Comparison of ENCODE assay signal across 8 cellular contexts in the genomic region with DNA sequence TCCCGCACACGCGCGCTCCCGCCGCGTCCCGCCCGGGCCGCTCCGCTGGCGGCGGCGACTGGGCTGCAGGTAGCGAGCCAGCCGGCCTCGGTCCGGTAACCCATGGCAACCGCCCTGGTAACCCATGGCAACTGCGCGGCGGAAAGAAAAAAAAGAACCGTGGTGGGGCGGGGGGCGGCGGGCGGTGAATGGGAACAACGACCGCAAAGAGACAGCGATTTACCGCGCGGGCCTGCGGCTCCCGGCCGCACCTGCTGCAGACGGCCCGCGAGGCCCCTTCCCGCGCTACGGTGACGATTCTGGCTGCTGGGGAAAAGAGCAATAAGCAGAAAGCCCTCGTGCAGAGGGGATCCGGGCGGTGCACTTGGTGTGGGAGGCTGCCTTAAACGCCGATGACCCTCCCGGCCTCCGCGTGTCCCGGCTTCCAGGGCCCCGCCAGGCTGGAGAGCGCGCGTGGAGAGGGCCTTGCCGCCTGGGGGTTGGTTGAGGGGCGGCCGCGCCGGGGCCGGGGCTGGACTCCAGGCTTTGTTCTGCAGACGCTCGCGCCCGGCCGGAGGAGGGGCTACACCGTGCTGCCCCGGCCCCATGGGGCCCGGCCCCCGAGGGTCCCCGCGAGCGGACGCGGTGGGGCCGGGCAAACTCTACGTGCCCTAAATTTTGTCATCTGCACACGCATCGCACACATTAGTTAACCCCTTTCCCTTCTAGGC.
DNase-seq lines count a peak whose midpoint lies in the region; ATAC-seq and TF ChIP-seq lines count a peak whose summit lies in the region.

No MANE protein-coding gene starts in this region.

- peaks cover 33% of the 10 kb centered on the region for H3K4me1 ChIP-seq in DOHH2 (ENCODE audit: control insufficient read depth, low read length)
- H3K4me1 ChIP-seq in KMS-11 (ENCODE audit: low read depth, poor library complexity, severe bottlenecking), result peaks cover 13% of the 10 kb centered on the region

- peaks cover 5 to 13% of the 10 kb centered on the region in 2 donors for H3K4me1 Mint-ChIP-seq in stimulated activated naive B cell treated with anti-CD40 and anti-IgM and Interleukin-4, amounts not matched to agents 10 μg/mL and 1 μg/mL and 100 μg/mL, for 72 hours

- DNase-seq in T-helper 2 cell, result peak; percentile 8 to 46 (median 13)
- DNase-seq in lung microvascular endothelial cell (ENCODE audit: low read depth in 2 of 2), result peak; percentile 45 to 54
- DNase-seq in stimulated activated naive B cell treated with anti-CD40 and anti-IgM and Interleukin-4, amounts not matched to agents 10 μg/mL and 1 μg/mL and 100 μg/mL, for 72 hours, result peak; percentile 18
- DNase-seq in HCEC 1CT, result no peak

- peak overlapping the region; percentile 58 for H3K9ac ChIP-seq in KMS-11

- H3K4me3 Mint-ChIP-seq in stimulated activated naive B cell treated with anti-CD40 and anti-IgM and Interleukin-4, amounts not matched to agents 10 μg/mL and 1 μg/mL and 100 μg/mL, for 72 hours, result peak overlapping the region; percentile 90 to 92

- H3K27ac ChIP-seq in DOHH2 (ENCODE audit: low read depth, low read length) (peak overlapping the region; percentile 14; the same call in 1 of the 2 replicates), KMS-11 (no peak overlapping the region), cingulate gyrus (ENCODE audit: low read depth, low read length) (peak overlapping the region; percentile 65)

- peaks cover 5% of the 10 kb centered on the region in 2 donors for H3K36me3 Mint-ChIP-seq in stimulated activated naive B cell treated with anti-CD40 and anti-IgM and Interleukin-4, amounts not matched to agents 10 μg/mL and 1 μg/mL and 100 μg/mL, for 72 hours

- H3K36me3 ChIP-seq in DOHH2 (ENCODE audit: control insufficient read depth, low read length) (peaks cover 13% of the 10 kb centered on the region), KMS-11 (ENCODE audit: insufficient read depth) (no peaks in the 10 kb centered on the region)

- H3K9me3 ChIP-seq in DOHH2 (ENCODE audit: control insufficient read depth, insufficient read depth, low read length), result no peaks in the 10 kb centered on the region

- H4K20me1 ChIP-seq in DOHH2 (ENCODE audit: control insufficient read depth, insufficient read depth, low read depth, low read length) (no peaks in the 10 kb centered on the region), KMS-11 (ENCODE audit: insufficient read depth) (no peaks in the 10 kb centered on the region)

- H3K79me2 ChIP-seq in DOHH2 (ENCODE audit: control insufficient read depth, low read length) (no peaks in the 10 kb centered on the region), KMS-11 (ENCODE audit: insufficient read depth, low read depth) (no peaks in the 10 kb centered on the region)

- peak overlapping the region; percentile 91 for H2AFZ ChIP-seq in KMS-11 (ENCODE audit: low read depth)

- ATAC-seq in GM21717 (IDR thresholded peaks at IDR 0.05; ENCODE audit: unreplicated experiment), result peak; percentile 42
- ATAC-seq in stimulated activated naive B cell treated with anti-CD40 and anti-IgM and Interleukin-4, amounts not matched to agents 10 μg/mL and 1 μg/mL and 100 μg/mL, for 72 hours (replicated peaks), result peak; percentile 47 to 48

- peaks cover 4 to 7% of the 10 kb centered on the region in 2 donors for H3K27me3 Mint-ChIP-seq in stimulated activated naive B cell treated with anti-CD40 and anti-IgM and Interleukin-4, amounts not matched to agents 10 μg/mL and 1 μg/mL and 100 μg/mL, for 72 hours

- no peaks in the 10 kb centered on the region for H3K9me3 Mint-ChIP-seq in stimulated activated naive B cell treated with anti-CD40 and anti-IgM and Interleukin-4, amounts not matched to agents 10 μg/mL and 1 μg/mL and 100 μg/mL, for 72 hours

- H3K27me3 ChIP-seq in DOHH2 (ENCODE audit: control insufficient read depth, low read length) (0 out of 2 replicates have a peak, but pooled peaks cover 6% of the 10 kb centered on the region), KMS-11 (ENCODE audit: insufficient read depth, low read depth) (peaks cover 14% of the 10 kb centered on the region; the same call in 1 of the 2 replicates)

- H3K4me3 ChIP-seq in DOHH2 (ENCODE audit: low read length) (peak overlapping the region; percentile 83), KMS-11 (IDR thresholded peaks at IDR 0.05; ENCODE audit: insufficient read depth, low read depth, low read length) (no peak overlapping the region)

- peak overlapping the region; percentile 91 for H3K4me2 ChIP-seq in DOHH2 (ENCODE audit: low read length)
- peak overlapping the region; percentile 56 for H3K4me2 ChIP-seq in KMS-11

- peak overlapping the region; percentile 94 for H3K27ac Mint-ChIP-seq in stimulated activated naive B cell treated with anti-CD40 and anti-IgM and Interleukin-4, amounts not matched to agents 10 μg/mL and 1 μg/mL and 100 μg/mL, for 72 hours

- peaks cover 32% of the 10 kb centered on the region for H3F3A ChIP-seq in DOHH2 (ENCODE audit: control insufficient read depth, insufficient read depth)

- no peaks in the 10 kb centered on the region for H3K9me2 ChIP-seq in DOHH2 (replicated peaks; ENCODE audit: control insufficient read depth, low read length)

- TF ChIP-seq CTCF in DOHH2 (IDR thresholded peaks at IDR 0.05; ENCODE audit: low read depth, low read length, poor library complexity, severe bottlenecking) (no peak), KMS-11 (conservative IDR thresholded peaks at IDR 0.05; ENCODE audit: low read depth, low read length) (no peak)
